ENCODE assay signal across 16 cellular contexts in the genomic region with DNA sequence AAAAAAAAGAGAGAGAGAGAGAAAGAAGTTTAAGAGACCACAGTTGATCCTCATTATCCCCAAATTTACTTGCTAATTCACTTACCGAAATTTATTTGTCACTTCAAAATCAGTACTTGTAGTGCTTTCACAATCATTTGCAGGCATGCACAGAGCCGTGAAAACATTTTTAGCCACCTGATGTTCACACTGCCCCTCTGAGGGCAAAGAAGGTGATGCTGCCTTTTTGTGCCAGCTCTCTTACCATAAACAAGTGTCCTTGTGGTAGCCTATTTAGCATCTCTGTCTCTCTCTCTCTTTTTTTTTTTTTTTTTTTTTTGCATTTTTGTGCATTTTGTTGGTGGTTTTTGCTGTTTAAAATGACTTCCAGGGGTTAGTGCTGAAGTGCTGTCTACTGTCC. TPM values are rescaled to one million over a fixed set of nuclear protein-coding genes. Genes with fewer than 3 reads are reported as not detected.
A peak's percentile ranks its signal among the peaks of the same experiment; 100 is the strongest.
DNase-seq lines count a peak whose midpoint lies in the region; ATAC-seq, FAIRE-seq and TF ChIP-seq lines count a peak whose summit lies in the region.
"Had no signal": no experiment of that assay in that cellular context is flagged by ENCODE, and none has a peak within 500 bp of the region (broad histone marks: within the 10 kb centered on the region; RNA-seq: fewer than 3 reads in every experiment).

No MANE protein-coding gene starts in this region.

- peak; percentile 53 for FAIRE-seq in H54 (lab: Jason Lieb, UNC)

- TF ChIP-seq POLR2A in H54 (IDR thresholded peaks at IDR 0.05; ENCODE audit: low read depth, low read length), result no peak

- peak; percentile 59 for ATAC-seq in left lobe of liver
- ATAC-seq in GM19035 (IDR thresholded peaks at IDR 0.05; ENCODE audit: unreplicated experiment), result no peak
- ATAC-seq in GM18870 (IDR thresholded peaks at IDR 0.05; ENCODE audit: unreplicated experiment), result no peak
- ATAC-seq in GM18511 (IDR thresholded peaks at IDR 0.05; ENCODE audit: unreplicated experiment), result no peak

- peak; percentile 23 for DNase-seq in ELR (ENCODE audit: low read depth)
- DNase-seq in H54 (ENCODE audit: insufficient read length, low spot score), result peak; percentile 50
- DNase-seq in RKO (ENCODE audit: low spot score), result peak; percentile 31
- DNase-seq in left lobe of liver (ENCODE audit: low spot score), result no peak
- no peak for DNase-seq in SHP77 treated with DMSO at 0.1 percent for 48 hours (lab: John Stamatoyannopoulos, UW)
- DNase-seq: activated B cell treated with CpG ODN at 0.5 μM for 24 hours; activated naive CD4-positive, alpha-beta T cell; hippocampal formation; natural killer cell; NCI-H510A; stimulated activated CD4-positive, alpha-beta T cell treated with anti-CD3 and anti-CD28 coated beads, Interleukin-2, amount 100 ng/mL, for 24 hours; thyroid gland had no signal

RNA-seq across cellular contexts. Expression of a gene that starts 24.0 kb away (rescaled TPM):
- not detected for total RNA-seq in left lobe of liver
- total RNA-seq: activated B cell treated with CpG ODN at 0.5 μM for 24 hours, dermis microvascular lymphatic vessel endothelial cell, natural killer cell, thyroid gland had no signal

RNA-seq across cellular contexts. Expression of a gene that starts 45.6 kb away (rescaled TPM):
- not detected for total RNA-seq in left lobe of liver
- total RNA-seq: activated B cell treated with CpG ODN at 0.5 μM for 24 hours, dermis microvascular lymphatic vessel endothelial cell, natural killer cell had no signal

RNA-seq across cellular contexts. Expression of a gene that starts 56.8 kb away (rescaled TPM):
- not detected for total RNA-seq in left lobe of liver
- total RNA-seq: activated B cell treated with CpG ODN at 0.5 μM for 24 hours, dermis microvascular lymphatic vessel endothelial cell, natural killer cell, thyroid gland had no signal

Comparison
In these comparisons a context has a peak if more than half of its experiments do, and no peak if none do; other contexts are left out.
1. DNase-seq: peak in ELR (single experiment), H54 (single experiment) and RKO (single experiment); none in left lobe of liver (single experiment) and SHP77 treated with DMSO at 0.1 percent for 48 hours (single experiment).